ENCODE assay signal across 19 cellular contexts in the genomic region with DNA sequence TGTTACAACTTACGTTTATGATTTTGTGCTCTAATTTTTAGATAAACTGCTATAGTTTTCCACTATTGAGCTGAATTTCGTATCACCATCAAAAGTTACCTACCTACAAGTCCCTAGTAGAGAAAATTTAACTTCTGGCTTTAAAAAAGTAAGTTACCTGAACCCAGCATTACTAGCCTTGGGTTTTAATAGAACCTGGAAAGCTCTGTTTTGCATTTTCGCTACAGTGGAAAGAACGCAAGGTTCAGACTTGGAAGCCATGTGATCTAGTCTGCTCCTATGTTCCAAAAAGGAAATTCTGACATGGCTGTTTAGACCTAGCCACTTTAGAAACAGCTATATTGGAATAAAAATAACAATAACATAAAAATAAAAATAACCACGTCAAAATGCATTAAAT.
DNase-seq lines count a peak whose midpoint lies in the region; ATAC-seq, FAIRE-seq and TF ChIP-seq lines count a peak whose summit lies in the region.
"Had no signal": no experiment of that assay in that cellular context is flagged by ENCODE, and none has a peak within 500 bp of the region (broad histone marks: within the 10 kb centered on the region; RNA-seq: fewer than 3 reads in every experiment).

No MANE protein-coding gene starts in this region.

- peaks cover 57% of the 10 kb centered on the region for H3K4me1 Mint-ChIP-seq in activated T-helper 17 cell treated with anti-CD3 and anti-CD28 coated beads, Interleukin-2, amount 50 U/mL, for 72 hours

- no peak for ATAC-seq in activated T-helper 17 cell treated with anti-CD3 and anti-CD28 coated beads, Interleukin-2, amount 50 U/mL, for 72 hours (replicated peaks)
- ATAC-seq in thoracic aorta (ENCODE audit: insufficient number of reproducible peaks, low FRiP score, low read depth) (no peak), GM21529 (IDR thresholded peaks at IDR 0.05; ENCODE audit: unreplicated experiment) (no peak)

- H3K27me3 ChIP-seq in Karpas-422 (ENCODE audit: low read length) (no peaks in the 10 kb centered on the region), muscle layer of colon (ENCODE audit: control insufficient read depth in 1 of 2, insufficient read depth in 2 of 2, low read length in 2 of 2) (no peaks in the 10 kb centered on the region), thoracic aorta (replicated peaks; ENCODE audit: insufficient read depth) (no peaks in the 10 kb centered on the region)
- H3K27me3 ChIP-seq: hepatocyte, neural progenitor cell had no signal

- H3K27ac ChIP-seq in Karpas-422 (ENCODE audit: low read length) (peak overlapping the region; percentile 100), muscle layer of colon (ENCODE audit: low read depth, low read length) (peak overlapping the region; percentile 35), thoracic aorta (peak overlapping the region; percentile 45 to 59)
- H3K27ac ChIP-seq: hepatocyte had no signal

- peaks cover 21% of the 10 kb centered on the region for H3K79me2 ChIP-seq in Karpas-422 (ENCODE audit: low read length)

- H3K9me3 ChIP-seq in Karpas-422 (ENCODE audit: low read length) (no peaks in the 10 kb centered on the region), muscle layer of colon (ENCODE audit: low read length) (no peaks in the 10 kb centered on the region), thoracic aorta (no peaks in the 10 kb centered on the region)

- no peak overlapping the region for H3K27ac Mint-ChIP-seq in activated T-helper 17 cell treated with anti-CD3 and anti-CD28 coated beads, Interleukin-2, amount 50 U/mL, for 72 hours

- H3K9me3 Mint-ChIP-seq in activated T-helper 17 cell treated with anti-CD3 and anti-CD28 coated beads, Interleukin-2, amount 50 U/mL, for 72 hours, result no peaks in the 10 kb centered on the region
- H3K9me3 Mint-ChIP-seq: activated CD4-positive, alpha-beta memory T cell treated with anti-CD3 and anti-CD28 coated beads, Interleukin-2, amount 10 ng/mL, durations not matched to agents 7 days and 5 days; effector memory CD8-positive, alpha-beta T cell; neural progenitor cell had no signal

- peak overlapping the region; percentile 82 for H3K4me2 ChIP-seq in Karpas-422 (ENCODE audit: low read depth, low read length, poor library complexity, severe bottlenecking)
- H3K4me2 ChIP-seq: hepatocyte, neural progenitor cell had no signal

- H3K36me3 ChIP-seq in Karpas-422 (ENCODE audit: insufficient read depth, low read length) (no peaks in the 10 kb centered on the region), muscle layer of colon (ENCODE audit: insufficient read depth, low read length) (no peaks in the 10 kb centered on the region), thoracic aorta (no peaks in the 10 kb centered on the region)
- H3K36me3 ChIP-seq: neural progenitor cell had no signal

- H3K36me3 Mint-ChIP-seq in activated T-helper 17 cell treated with anti-CD3 and anti-CD28 coated beads, Interleukin-2, amount 50 U/mL, for 72 hours (ENCODE audit: low read depth), result no peaks in the 10 kb centered on the region

- H3K4me3 ChIP-seq in Karpas-422 (ENCODE audit: low read length) (peak overlapping the region; percentile 36), muscle layer of colon (ENCODE audit: low read depth in 1 of 2, low read length in 2 of 2) (no peak overlapping the region), thoracic aorta (no peak overlapping the region)
- H3K4me3 ChIP-seq: hepatocyte, neural progenitor cell had no signal

- H3K4me3 Mint-ChIP-seq in activated T-helper 17 cell treated with anti-CD3 and anti-CD28 coated beads, Interleukin-2, amount 50 U/mL, for 72 hours, result peak overlapping the region; percentile 49
- H3K4me3 Mint-ChIP-seq: activated CD4-positive, alpha-beta memory T cell treated with anti-CD3 and anti-CD28 coated beads, Interleukin-2, amount 10 ng/mL, durations not matched to agents 7 days and 5 days; neural progenitor cell had no signal

- no peaks in the 10 kb centered on the region for H3K27me3 Mint-ChIP-seq in activated T-helper 17 cell treated with anti-CD3 and anti-CD28 coated beads, Interleukin-2, amount 50 U/mL, for 72 hours
- H3K27me3 Mint-ChIP-seq: activated CD4-positive, alpha-beta memory T cell treated with anti-CD3 and anti-CD28 coated beads, Interleukin-2, amount 10 ng/mL, durations not matched to agents 7 days and 5 days; effector memory CD8-positive, alpha-beta T cell had no signal

- H3K9ac ChIP-seq in Karpas-422 (ENCODE audit: low read length) (peak overlapping the region; percentile 73), muscle layer of colon (ENCODE audit: low read length) (no peak overlapping the region)
- H3K9ac ChIP-seq: neural progenitor cell had no signal

- no peaks in the 10 kb centered on the region for H3K9me2 ChIP-seq in Karpas-422 (replicated peaks; ENCODE audit: insufficient read depth, low read length)

- no peaks in the 10 kb centered on the region for H4K20me1 ChIP-seq in Karpas-422 (ENCODE audit: insufficient read depth, low read depth, low read length)

- no peak for TF ChIP-seq CTCF in thoracic aorta (IDR thresholded peaks at IDR 0.05)

- FAIRE-seq in GM19239 (lab: Jason Lieb, UNC), result no peak
- FAIRE-seq: bronchial epithelial cell, H54, keratinocyte had no signal

- H3K4me1 ChIP-seq in Karpas-422 (ENCODE audit: low read length), result peaks cover 95% of the 10 kb centered on the region
- H3K4me1 ChIP-seq in muscle layer of colon (ENCODE audit: insufficient read depth, low read length), result peaks cover 62% of the 10 kb centered on the region
- peaks cover 19 to 64% of the 10 kb centered on the region in 2 donors for H3K4me1 ChIP-seq in thoracic aorta (ENCODE audit: control insufficient read depth in 1 of 2, low read depth in 2 of 2)

- DNase-seq in Karpas-422 (peak; percentile 71), thoracic aorta (ENCODE audit: low spot score) (no peak), GM19239 (ENCODE audit: insufficient read length, low spot score) (no peak)
- DNase-seq in activated CD8-positive, alpha-beta memory T cell treated with anti-CD3 and anti-CD28 coated beads, Interleukin-2, amount 50 U/mL, for 48 hours, result no peak
- DNase-seq: activated CD4-positive, alpha-beta memory T cell treated with anti-CD3 and anti-CD28 coated beads, Interleukin-2, amount 10 ng/mL, durations not matched to agents 7 days and 5 days; DMS 273 treated with DMSO at 0.1 percent for 48 hours; effector memory CD8-positive, alpha-beta T cell; NCI-H1417; NCI-H2171 treated with DMSO at 0.1 percent for 48 hours; NCI-H774; retina had no signal

- H2AFZ ChIP-seq in Karpas-422 (ENCODE audit: low read length), result no peak overlapping the region
- H2AFZ ChIP-seq: hepatocyte, neural progenitor cell had no signal

Comparison
In these comparisons a context has a peak if more than half of its experiments do, and no peak if none do; other contexts are left out.
1. H3K27ac ChIP-seq: peak in every context shown above with its lines; median percentile 100 in Karpas-422; 52 in thoracic aorta; 35 in muscle layer of colon.